18 cellular contexts compared by ENCODE assay signal in the genomic region with DNA sequence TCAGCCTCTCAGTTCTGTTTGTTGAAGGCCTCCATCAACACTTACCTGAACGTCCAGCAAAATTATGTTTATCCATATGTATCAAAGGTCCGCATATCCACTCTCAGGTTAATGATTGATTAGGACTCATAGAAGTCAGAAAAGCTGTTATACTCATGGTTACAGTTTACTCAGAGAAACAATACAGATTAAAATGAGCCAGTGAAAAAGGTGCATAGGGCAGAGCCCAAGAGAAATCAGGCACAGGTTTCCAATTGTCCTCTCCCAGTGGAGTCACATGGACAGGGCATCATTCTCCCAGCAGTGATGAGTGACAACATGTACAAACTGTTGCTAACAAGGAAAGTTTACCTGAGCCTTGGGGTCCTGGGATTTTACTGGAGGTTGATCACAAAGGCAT.
"Had no signal": no experiment of that assay in that cellular context is flagged by ENCODE, and none has a peak within 500 bp of the region (broad histone marks: within the 10 kb centered on the region; RNA-seq: fewer than 3 reads in every experiment).

No MANE protein-coding gene starts in this region.

- H3K9me3 Mint-ChIP-seq: memory B cell; naive B cell; stimulated activated naive B cell treated with anti-CD40 and anti-IgM and Interleukin-4, amounts not matched to agents 10 μg/mL and 1 μg/mL and 100 μg/mL, for 72 hours had no signal

- ATAC-seq: esophagus mucosa; gastrocnemius medialis; psoas muscle; right cardiac atrium; stimulated activated naive B cell treated with anti-CD40 and anti-IgM and Interleukin-4, amounts not matched to agents 10 μg/mL and 1 μg/mL and 100 μg/mL, for 72 hours had no signal

- H3K4me1 Mint-ChIP-seq: memory B cell; naive B cell; stimulated activated naive B cell treated with anti-CD40 and anti-IgM and Interleukin-4, amounts not matched to agents 10 μg/mL and 1 μg/mL and 100 μg/mL, for 72 hours had no signal

- H3K36me3 Mint-ChIP-seq: memory B cell; naive B cell; stimulated activated naive B cell treated with anti-CD40 and anti-IgM and Interleukin-4, amounts not matched to agents 10 μg/mL and 1 μg/mL and 100 μg/mL, for 72 hours had no signal

- H3K27ac Mint-ChIP-seq: activated CD4-positive, alpha-beta T cell treated with anti-CD3 and anti-CD28 coated beads, Interleukin-2, amount 10 ng/mL, durations not matched to agents 7 days and 5 days; memory B cell; naive B cell; stimulated activated naive B cell treated with anti-CD40 and anti-IgM and Interleukin-4, amounts not matched to agents 10 μg/mL and 1 μg/mL and 100 μg/mL, for 72 hours had no signal

- H3K4me3 Mint-ChIP-seq: activated CD4-positive, alpha-beta T cell treated with anti-CD3 and anti-CD28 coated beads, Interleukin-2, amount 10 ng/mL, durations not matched to agents 7 days and 5 days; memory B cell; naive B cell; stimulated activated naive B cell treated with anti-CD40 and anti-IgM and Interleukin-4, amounts not matched to agents 10 μg/mL and 1 μg/mL and 100 μg/mL, for 72 hours had no signal

- DNase-seq: activated CD4-positive, alpha-beta T cell treated with anti-CD3 and anti-CD28 coated beads, Interleukin-2, amount 10 ng/mL, durations not matched to agents 7 days and 5 days; activated CD4-positive, CD25-positive, alpha-beta regulatory T cell; activated CD8-positive, alpha-beta memory T cell treated with anti-CD3 and anti-CD28 coated beads for 24 hours; activated CD8-positive, alpha-beta memory T cell treated with anti-CD3 and anti-CD28 coated beads, Interleukin-2, amount 50 U/mL, for 48 hours; activated naive CD4-positive, alpha-beta T cell; cerebellar nuclear complex; cortex of kidney; gastrocnemius medialis; head of caudate nucleus; naive B cell; psoas muscle; right cardiac atrium; stimulated activated CD4-positive, alpha-beta T cell treated with anti-CD3 and anti-CD28 coated beads, Interleukin-4, amount 100 ng/mL, for 4 hours; stimulated activated naive B cell treated with anti-CD40 and anti-IgM and Interleukin-4, amounts not matched to agents 10 μg/mL and 1 μg/mL and 100 μg/mL, for 72 hours; T1000; thyroid gland had no signal

- H3K27me3 Mint-ChIP-seq: activated CD4-positive, alpha-beta T cell treated with anti-CD3 and anti-CD28 coated beads, Interleukin-2, amount 10 ng/mL, durations not matched to agents 7 days and 5 days; stimulated activated naive B cell treated with anti-CD40 and anti-IgM and Interleukin-4, amounts not matched to agents 10 μg/mL and 1 μg/mL and 100 μg/mL, for 72 hours had no signal
